ENCODE assay signal across 1 cellular context in genomic region chr15:38453971-38454686, GRCh38.
TF ChIP-seq lines count a peak whose summit lies in the region.

TSS of gene FAM98B (plus strand) at chr15:38454127. CDS start at chr15:38454162, 35 bp downstream.

TF ChIP-seq in GM23338, 12 proteins besides CTCF, POLR2A, EP300 and RAD21 (continued from another document):
- TF ChIP-seq ZNF462 (CRISPR knock-in tag; IDR thresholded peaks at IDR 0.05) = no peak
- TF ChIP-seq JUNB (IDR thresholded peaks at IDR 0.05; ENCODE audit: unreplicated experiment) = no peak
